In genomic region chr3:159458982-159459381, GRCh38 we compare ENCODE assay signal across 12 cellular contexts.
"Had no signal": no experiment of that assay in that cellular context is flagged by ENCODE, and none has a peak within 500 bp of the region (broad histone marks: within the 10 kb centered on the region; RNA-seq: fewer than 3 reads in every experiment).

No MANE protein-coding gene starts in this region.

- ATAC-seq: activated naive CD4-positive, alpha-beta T cell treated with anti-CD3 and anti-CD28 coated beads, Interleukin-2, amount 50 U/mL, for 72 hours; heart left ventricle; left ventricle myocardium superior; WTC11 had no signal

- H3K27me3 ChIP-seq: esophagus muscularis mucosa, heart left ventricle, ovary, testis had no signal

- H3K9me3 ChIP-seq: esophagus muscularis mucosa, heart left ventricle, ovary, testis had no signal

- DNase-seq: activated CD4-positive, alpha-beta T cell treated with anti-CD3 and anti-CD28 coated beads for 48 hours; activated CD8-positive, alpha-beta memory T cell treated with anti-CD3 and anti-CD28 coated beads for 24 hours; heart left ventricle; left ventricle myocardium superior; ovary; stimulated activated CD4-positive, alpha-beta T cell treated with anti-CD3 and anti-CD28 coated beads, Interleukin-2, amount 100 ng/mL, for 48 hours; T-helper 1 cell; testis had no signal

- H3K4me1 ChIP-seq: esophagus muscularis mucosa, testis had no signal

- H3K4me3 ChIP-seq: esophagus muscularis mucosa, heart left ventricle, ovary, testis had no signal

- FAIRE-seq: bronchial epithelial cell had no signal

- H3K27ac ChIP-seq: esophagus muscularis mucosa, heart left ventricle, ovary, testis had no signal

- H3K36me3 ChIP-seq: esophagus muscularis mucosa, heart left ventricle, ovary had no signal
